Comparison of ENCODE assay signal across 20 cellular contexts in genomic region chr3:122800838-122801237, GRCh38. TPM values are rescaled to one million over a fixed set of nuclear protein-coding genes. Genes with fewer than 3 reads are reported as not detected.
DNase-seq lines count a peak whose midpoint lies in the region; ATAC-seq and TF ChIP-seq lines count a peak whose summit lies in the region.
"Had no signal": no experiment of that assay in that cellular context is flagged by ENCODE, and none has a peak within 500 bp of the region (broad histone marks: within the 10 kb centered on the region; RNA-seq: fewer than 3 reads in every experiment).

No MANE protein-coding gene starts in this region.

- no peak overlapping the region for H3K9ac ChIP-seq in endodermal cell (ENCODE audit: extremely low read depth, low read length, poor library complexity, severe bottlenecking)
- H3K9ac ChIP-seq: BLaER1 treated with 17β-estradiol and CSF1 and Interleukin-3, amounts not matched to agents 10 nM and 100 nM had no signal

- intact Hi-C loops in prostate gland (cut with DNase I) = no loop called here
- intact Hi-C loops in CD8-positive, alpha-beta T cell (cut with DNase I, micrococcal nuclease) = no loop called here

- no peak overlapping the region for H3K27ac Mint-ChIP-seq in endodermal cell
- no peak overlapping the region for H3K27ac Mint-ChIP-seq in CD8-positive, alpha-beta T cell
- H3K27ac Mint-ChIP-seq: H9 had no signal

- H3K27me3 ChIP-seq in endodermal cell (ENCODE audit: control insufficient read depth, insufficient read depth, low read length, poor library complexity, severe bottlenecking) (no peaks in the 10 kb centered on the region), prostate gland (replicated peaks; ENCODE audit: insufficient read depth) (no peaks in the 10 kb centered on the region)
- no peaks in the 10 kb centered on the region for H3K27me3 ChIP-seq in CD8-positive, alpha-beta T cell (ENCODE audit: insufficient read depth, low read length)
- H3K27me3 ChIP-seq: BLaER1 treated with 17β-estradiol and CSF1 and Interleukin-3, amounts not matched to agents 10 nM and 100 nM; SJSA1 had no signal

- H3K4me3 Mint-ChIP-seq in endodermal cell = no peak overlapping the region
- H3K4me3 Mint-ChIP-seq in CD8-positive, alpha-beta T cell = no peak overlapping the region
- H3K4me3 Mint-ChIP-seq: H9 had no signal

- H3K36me3 Mint-ChIP-seq in endodermal cell (ENCODE audit: low read depth) = peaks cover 9% of the 10 kb centered on the region
- H3K36me3 Mint-ChIP-seq in CD8-positive, alpha-beta T cell = peaks cover 11% of the 10 kb centered on the region

- no peak for ATAC-seq in CD8-positive, alpha-beta T cell
- ATAC-seq: HepG2, PC-3 had no signal

- POLR2A ChIA-PET in CD8-positive, alpha-beta T cell (lab: Charles Lee) = interaction anchor here (0.6 kb wide), 1 partner anchor 903 kb away, joined by 3 read pairs; no protein-coding TSS in a partner anchor

- peaks cover 8% of the 10 kb centered on the region for H3K4me1 Mint-ChIP-seq in endodermal cell
- peaks cover 24% of the 10 kb centered on the region for H3K4me1 Mint-ChIP-seq in CD8-positive, alpha-beta T cell (ENCODE audit: low read depth)

- H3K27ac ChIP-seq in endodermal cell (ENCODE audit: low read depth, low read length) (no peak overlapping the region), prostate gland (no peak overlapping the region)
- no peak overlapping the region for H3K27ac ChIP-seq in CD8-positive, alpha-beta T cell (ENCODE audit: low read depth, low read length)
- H3K27ac ChIP-seq: BLaER1 treated with 17β-estradiol and CSF1 and Interleukin-3, amounts not matched to agents 10 nM and 100 nM; SJSA1 had no signal

- H3K9me3 Mint-ChIP-seq in endodermal cell = no peaks in the 10 kb centered on the region
- no peaks in the 10 kb centered on the region for H3K9me3 Mint-ChIP-seq in CD8-positive, alpha-beta T cell
- H3K9me3 Mint-ChIP-seq: H9 had no signal

- H3K9me3 ChIP-seq in endodermal cell (ENCODE audit: control insufficient read depth, low read length) (no peaks in the 10 kb centered on the region), prostate gland (no peaks in the 10 kb centered on the region)
- no peaks in the 10 kb centered on the region for H3K9me3 ChIP-seq in CD8-positive, alpha-beta T cell (ENCODE audit: low read length)
- H3K9me3 ChIP-seq: BLaER1 treated with 17β-estradiol and CSF1 and Interleukin-3, amounts not matched to agents 10 nM and 100 nM; SJSA1 had no signal

- peaks cover 26% of the 10 kb centered on the region for H3K27me3 Mint-ChIP-seq in endodermal cell (ENCODE audit: insufficient read depth)
- H3K27me3 Mint-ChIP-seq in CD8-positive, alpha-beta T cell (ENCODE audit: low read depth) = no peaks in the 10 kb centered on the region

- TF ChIP-seq POLR2A in prostate gland (IDR thresholded peaks at IDR 0.05) = no peak

- CTCF ChIA-PET in CD8-positive, alpha-beta T cell (lab: Charles Lee) = no interaction called here

- DNase-seq in HPDE6-E6E7 (ENCODE audit: extremely low spot score) (peak; percentile 63), NCI-H1105 treated with DMSO at 0.1 percent for 48 hours (lab: John Stamatoyannopoulos, UW) (peak; percentile 67), endodermal cell (no peak), prostate gland (ENCODE audit: low spot score) (peak; percentile 74), NCI-H1694 treated with DMSO at 0.1 percent for 48 hours (lab: John Stamatoyannopoulos, UW) (no peak), globus pallidus (ENCODE audit: low spot score) (no peak)
- DNase-seq in CD8-positive, alpha-beta T cell = no peak
- DNase-seq: DND-41, H9, KG1, NCI-H1048, NCI-H146, NCI-H2081 treated with DMSO at 0.1 percent for 48 hours, NCI-H510A, NCI-H748 treated with DMSO at 0.1 percent for 48 hours, PC-3, RPMI8226 had no signal

- WGBS in endodermal cell (ENCODE audit: insufficient coverage in 1 of 2, insufficient read length in 1 of 2), 2 experiments = 89 to 94% methylated on average over 2 of the region's 2 CpGs
- 43% methylated on average over 2 of the region's 2 CpGs for whole genome bisulfite sequencing in prostate gland

- H3K4me1 ChIP-seq in endodermal cell (ENCODE audit: control insufficient read depth, insufficient read depth, low read length) (peaks cover 8% of the 10 kb centered on the region), prostate gland (replicated peaks) (no peaks in the 10 kb centered on the region)
- H3K4me1 ChIP-seq in CD8-positive, alpha-beta T cell (ENCODE audit: insufficient read depth, low read length) = peaks cover 16% of the 10 kb centered on the region

- H3K4me3 ChIP-seq in endodermal cell (ENCODE audit: low read length) = peak overlapping the region; percentile 65
- H3K4me3 ChIP-seq in prostate gland = no peak overlapping the region
- H3K4me3 ChIP-seq in CD8-positive, alpha-beta T cell (ENCODE audit: low read depth, low read length) = no peak overlapping the region
- H3K4me3 ChIP-seq: BLaER1 treated with 17β-estradiol and CSF1 and Interleukin-3, amounts not matched to agents 10 nM and 100 nM; SJSA1 had no signal

- TF ChIP-seq CTCF in endodermal cell (conservative IDR thresholded peaks at IDR 0.05) (no peak), prostate gland (IDR thresholded peaks at IDR 0.05) (no peak)
- no peak for TF ChIP-seq CTCF in CD8-positive, alpha-beta T cell (IDR thresholded peaks at IDR 0.05)

- H3K36me3 ChIP-seq in endodermal cell (ENCODE audit: control insufficient read depth, insufficient read depth, low read length) (peaks cover 9% of the 10 kb centered on the region), prostate gland (no peaks in the 10 kb centered on the region)
- H3K36me3 ChIP-seq in CD8-positive, alpha-beta T cell (ENCODE audit: insufficient read depth, low read length) = no peaks in the 10 kb centered on the region
- H3K36me3 ChIP-seq: SJSA1 had no signal

RNA-seq across cellular contexts. Expression of gene SLC49A4, which starts 6.0 kb away (rescaled TPM):
- total RNA-seq in endodermal cell (10 to 100 TPM; 12.2 to 14.9 TPM), prostate gland (10 to 100 TPM; 26.7 to 34.7 TPM)
- polyA plus RNA-seq in endodermal cell (2013, experiment 1 of 2) = 12.0 TPM
- 11.1 TPM for polyA plus RNA-seq in endodermal cell (2013, experiment 2 of 2)
- 1 to 10 TPM; 3.7 to 4.4 TPM for total RNA-seq in CD8-positive, alpha-beta T cell

RNA-seq across cellular contexts. Expression of gene HSPBAP1, which starts 7.2 kb away (rescaled TPM):
- total RNA-seq in endodermal cell (1 to 10 TPM; 8.8 to 9.1 TPM), prostate gland (1 to 10 TPM; 4.1 to 9.3 TPM)
- 10.0 TPM for polyA plus RNA-seq in endodermal cell (2013, experiment 1 of 2)
- polyA plus RNA-seq in endodermal cell (2013, experiment 2 of 2) = 10.8 TPM
- total RNA-seq in CD8-positive, alpha-beta T cell = 1 to 10 TPM; 8.7 to 9.3 TPM

Comparison
In these comparisons a context has a peak if more than half of its experiments do, and no peak if none do; other contexts are left out.
1. DNase-seq: peak in HPDE6-E6E7 (single experiment), NCI-H1105 treated with DMSO at 0.1 percent for 48 hours (single experiment) and prostate gland (single experiment); none in endodermal cell (single experiment), NCI-H1694 treated with DMSO at 0.1 percent for 48 hours (single experiment), CD8-positive, alpha-beta T cell (0 of 7) and globus pallidus (single experiment).